In the genomic region with DNA sequence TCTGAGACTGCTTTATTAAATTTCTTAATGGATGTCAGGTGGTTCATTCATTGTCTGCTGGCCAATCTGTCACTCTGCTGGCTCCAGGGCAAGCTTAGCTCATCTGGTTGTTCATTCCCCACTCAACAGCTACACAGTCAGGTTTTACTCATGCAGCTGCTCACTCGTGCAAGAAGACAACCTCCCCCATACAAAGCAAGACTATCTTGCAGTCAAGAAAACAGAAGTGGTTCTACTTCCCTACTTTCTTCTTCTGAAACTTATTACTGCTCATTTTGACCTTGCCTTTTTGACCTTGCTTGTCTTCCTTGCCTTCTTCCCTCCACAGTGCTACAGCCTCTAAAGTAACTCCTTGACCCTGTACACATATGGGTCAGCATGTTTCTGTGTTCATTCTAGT, we compare ENCODE assay signal across 8 cellular contexts.
A peak's percentile ranks its signal among the peaks of the same experiment; 100 is the strongest.
DNase-seq lines count a peak whose midpoint lies in the region; ATAC-seq and TF ChIP-seq lines count a peak whose summit lies in the region.

No MANE protein-coding gene starts in this region.

- no peak overlapping the region for H3K27ac ChIP-seq in H9 (ENCODE audit: insufficient read length, low read depth, low read length)

- H2BK20ac ChIP-seq in H9 (ENCODE audit: low read depth, low read length, poor library complexity, severe bottlenecking): no peak overlapping the region

- H3K9me3 Mint-ChIP-seq in H9: no peaks in the 10 kb centered on the region

- H2AK5ac ChIP-seq in H9 (ENCODE audit: insufficient read length, low read length): no peak overlapping the region

- no peak overlapping the region for H2BK120ac ChIP-seq in H9 (ENCODE audit: low read depth, low read length, poor library complexity, severe bottlenecking)

- peaks cover 4 to 18% (median 5%) of the 10 kb centered on the region in 3 experiments; a peak in 6 of 7 replicates for H3K36me3 Mint-ChIP-seq in H9 (ENCODE audit: insufficient read depth in 1 of 3, low read depth in 3 of 3)

- no peak overlapping the region for H3K23ac ChIP-seq in H9 (ENCODE audit: insufficient read length, low read depth, low read length)

- WGBS in H9 (ENCODE audit: extremely low coverage, insufficient read length, low lambda C conversion rate): no CpG with 5 or more reads among the region's 1 CpG

- no peaks in the 10 kb centered on the region for H3K27me3 Mint-ChIP-seq in H9 (ENCODE audit: low read depth)

- TF ChIP-seq CTCF in GM20000 (IDR thresholded peaks at IDR 0.05; ENCODE audit: extremely low read depth, missing control alignments) (no peak), H9 (conservative IDR thresholded peaks at IDR 0.05) (no peak)

- no peak overlapping the region for H3K14ac ChIP-seq in H9 (ENCODE audit: insufficient read depth, low read length)

- H3K23me2 ChIP-seq in H9 (ENCODE audit: insufficient read length, low read depth, low read length, poor library complexity, severe bottlenecking): no peaks in the 10 kb centered on the region

- H3K9me3 ChIP-seq in adipocyte (ENCODE audit: control insufficient read depth, low read length) (no peaks in the 10 kb centered on the region), H9 (ENCODE audit: control insufficient read depth, low read depth, low read length) (no peaks in the 10 kb centered on the region)

- no peak overlapping the region for H2BK12ac ChIP-seq in H9 (ENCODE audit: insufficient read length, low read depth, low read length)

- H3K4me1 Mint-ChIP-seq in H9: peaks cover 8 to 14% of the 10 kb centered on the region in 2 experiments

- no peaks in the 10 kb centered on the region for H3K79me2 ChIP-seq in H9 (ENCODE audit: insufficient read depth, low read length)

- H4K8ac ChIP-seq in H9 (replicated peaks; ENCODE audit: insufficient read length, low read depth, low read length): no peak overlapping the region

- no peak overlapping the region for H4K5ac ChIP-seq in H9 (ENCODE audit: insufficient read length, low read depth, low read length)

- no peak overlapping the region for H4K91ac ChIP-seq in H9 (ENCODE audit: insufficient read length, low read depth, low read length)

- no peak overlapping the region for H3T11ph ChIP-seq in H9 (ENCODE audit: low read length)

- H4K20me1 ChIP-seq in H9 (ENCODE audit: control insufficient read depth, insufficient read depth, insufficient read length): no peaks in the 10 kb centered on the region

- no peaks in the 10 kb centered on the region for H3K27me3 ChIP-seq in adipocyte (replicated peaks; ENCODE audit: control insufficient read depth, insufficient read depth, low read length)
- no peaks in the 10 kb centered on the region for H3K27me3 ChIP-seq in H9 (ENCODE audit: insufficient read depth, low read length)

- no peak overlapping the region for H2AFZ ChIP-seq in H9 (ENCODE audit: low read length)

- H3K27ac Mint-ChIP-seq in H9: no peak overlapping the region; a peak in 1 of 7 replicates

- H2BK15ac ChIP-seq in H9 (ENCODE audit: low read depth, low read length): no peak overlapping the region

- ATAC-seq in HG03460 (IDR thresholded peaks at IDR 0.05; ENCODE audit: unreplicated experiment): peak; percentile 90

- no peak overlapping the region for H3K4me3 Mint-ChIP-seq in H9

- H3K4me3 ChIP-seq in adipocyte (ENCODE audit: low read length): no peak overlapping the region

- no peaks in the 10 kb centered on the region for H3K36me3 ChIP-seq in adipocyte (ENCODE audit: control insufficient read depth, insufficient read depth, low read length, severe bottlenecking)

- no peak overlapping the region for H3K4me2 ChIP-seq in H9 (ENCODE audit: insufficient read depth, insufficient read length, low read length)

- H3K18ac ChIP-seq in H9 (ENCODE audit: insufficient read length, low read depth, low read length): no peak overlapping the region

- no peak overlapping the region for H2BK5ac ChIP-seq in H9 (ENCODE audit: insufficient read length, low read length)

- no peak overlapping the region for H3K9ac ChIP-seq in adipocyte (ENCODE audit: low read length)
- no peak overlapping the region for H3K9ac ChIP-seq in H9 (ENCODE audit: extremely low read depth, insufficient read length, low read length)

- no peak overlapping the region for H3K4ac ChIP-seq in H9 (ENCODE audit: low read depth, low read length)

- H3K79me1 ChIP-seq in H9 (ENCODE audit: insufficient read depth, low read depth, low read length, poor library complexity, severe bottlenecking): no peaks in the 10 kb centered on the region

- H3K4me1 ChIP-seq in adipocyte (ENCODE audit: control insufficient read depth, insufficient read depth, low read length): peaks cover 4% of the 10 kb centered on the region
- H3K4me1 ChIP-seq in H9 (ENCODE audit: insufficient read depth, low read length): 0 out of 2 replicates have a peak, but pooled peaks cover 8% of the 10 kb centered on the region

- no peak overlapping the region for H3K56ac ChIP-seq in H9 (ENCODE audit: insufficient read length, low read depth, low read length)

- DNase-seq in CD1c-positive myeloid dendritic cell (ENCODE audit: extremely low spot score): peak; percentile 84
- peak; percentile 72 for DNase-seq in GM20000 (ENCODE audit: low spot score)
- peak; percentile 2 for DNase-seq in adipocyte (ENCODE audit: low read depth)
- no peak for DNase-seq in hippocampal formation (lab: John Stamatoyannopoulos, UW)
- no peak for DNase-seq in NCI-H1694 (lab: John Stamatoyannopoulos, UW)
- no peak for DNase-seq in H9
- no peak for DNase-seq in activated naive CD4-positive, alpha-beta T cell (lab: John Stamatoyannopoulos, UW)

Comparison
In these comparisons a context has a peak if more than half of its experiments do, and no peak if none do; other contexts are left out.
1. DNase-seq: peak in CD1c-positive myeloid dendritic cell (single experiment), GM20000 (single experiment) and adipocyte (single experiment); none in hippocampal formation (0 of 2), NCI-H1694 (single experiment), H9 (single experiment) and activated naive CD4-positive, alpha-beta T cell (0 of 4).